ENCODE assay signal across 9 cellular contexts in the genomic region with DNA sequence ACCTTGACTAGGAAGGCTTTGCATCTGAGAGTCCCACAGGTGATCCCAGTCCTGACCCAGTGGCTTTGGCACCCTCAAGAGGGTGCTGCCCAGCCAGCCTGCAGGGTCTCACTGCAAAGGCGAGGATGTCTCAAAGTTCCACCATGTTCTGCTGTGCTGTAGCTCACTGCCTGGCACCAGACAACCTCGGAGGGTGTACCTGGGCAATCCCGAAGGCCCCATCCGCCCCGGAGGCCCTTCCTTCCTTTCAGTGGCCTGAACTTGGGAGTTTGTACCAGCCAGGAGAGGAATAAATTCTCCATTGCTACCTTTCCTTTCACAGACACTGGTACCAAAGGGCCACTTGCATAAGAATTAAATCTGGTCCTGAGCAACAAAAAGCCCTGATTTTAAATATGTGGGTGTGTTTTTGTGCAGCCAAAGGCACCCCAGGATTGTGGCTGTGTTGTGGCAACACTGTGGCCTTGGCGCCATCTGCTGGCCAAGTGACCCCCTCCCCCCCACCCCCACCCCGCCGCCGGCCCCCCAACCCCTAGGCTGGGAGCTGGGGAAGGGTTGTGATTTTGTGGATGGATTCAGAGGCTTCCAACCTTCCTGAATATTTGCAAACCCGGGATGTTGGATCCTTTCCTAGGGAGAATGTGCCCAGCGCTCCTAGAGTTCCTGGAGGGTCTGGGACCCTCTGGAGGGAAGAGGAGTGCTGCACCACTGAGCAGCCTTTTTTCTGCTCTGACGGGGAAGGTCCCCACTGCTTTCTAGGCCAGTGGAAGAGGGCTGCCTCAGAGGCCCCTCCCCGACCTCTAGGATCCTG. TPM values are rescaled to one million over a fixed set of nuclear protein-coding genes. Genes with fewer than 3 reads are reported as not detected.
DNase-seq lines count a peak whose midpoint lies in the region; ATAC-seq and TF ChIP-seq lines count a peak whose summit lies in the region.
"Had no signal": no experiment of that assay in that cellular context is flagged by ENCODE, and none has a peak within 500 bp of the region (broad histone marks: within the 10 kb centered on the region; RNA-seq: fewer than 3 reads in every experiment).

No MANE protein-coding gene starts in this region.

- H3K27me3 ChIP-seq in right atrium auricular region: no peaks in the 10 kb centered on the region
- no peaks in the 10 kb centered on the region for H3K27me3 ChIP-seq in transverse colon
- H3K27me3 ChIP-seq in gastroesophageal sphincter: peaks cover 27% of the 10 kb centered on the region
- H3K27me3 ChIP-seq: upper lobe of left lung had no signal

- H3K4me1 ChIP-seq in right atrium auricular region: peaks cover 0 to under 1% of the 10 kb centered on the region in 2 donors
- H3K4me1 ChIP-seq in transverse colon: peaks cover 0 to under 1% (median under 1%) of the 10 kb centered on the region in 4 donors
- H3K4me1 ChIP-seq in gastroesophageal sphincter: peaks cover 0 to under 1% (median 0%) of the 10 kb centered on the region in 3 donors

- ATAC-seq in HG02970 (IDR thresholded peaks at IDR 0.05; ENCODE audit: low FRiP score, unreplicated experiment) (no peak), gastroesophageal sphincter (no peak)

- in situ Hi-C loops in transverse colon (cut with MboI; ENCODE audit: low pct_ligation_motif_present in 1 of 4, low pct_unique_long_range_greater_than_20kb in 1 of 4, low sequenced_read_pairs in 3 of 4): loop anchor here in 1 of 4 donors (25.0 kb wide), 2 partner anchors 509 to 659 kb away; partner anchors contain the start of genes MYL3, PRSS50 and TMIE

- DNase-seq in GM20000 (ENCODE audit: low spot score) (peak; percentile 77), right atrium auricular region (ENCODE audit: low spot score) (no peak), transverse colon (peak; percentile 23), NCI-H1105 treated with DMSO at 0.1 percent for 48 hours (lab: John Stamatoyannopoulos, UW) (no peak)
- peak; percentile 62 for DNase-seq in activated CD8-positive, alpha-beta memory T cell treated with anti-CD3 and anti-CD28 coated beads for 24 hours

- TF ChIP-seq EP300 in transverse colon (IDR thresholded peaks at IDR 0.05; ENCODE audit: low read depth) (no peak), gastroesophageal sphincter (IDR thresholded peaks at IDR 0.05) (no peak)

- H3K4me3 ChIP-seq in right atrium auricular region (no peak overlapping the region), transverse colon (no peak overlapping the region), gastroesophageal sphincter (no peak overlapping the region)
- H3K4me3 ChIP-seq: upper lobe of left lung had no signal

- 41% methylated on average over 9 of the region's 13 CpGs; no CpG with 5 or more reads in 1 of the 2 donors for WGBS in transverse colon (ENCODE audit: low coverage in 1 of 2), 2 donors
- WGBS in gastroesophageal sphincter (ENCODE audit: low coverage in 1 of 2), 2 donors: 61 to 64% methylated on average over 2 to 5 of the region's 13 CpGs

- H3K9me3 ChIP-seq in right atrium auricular region: no peaks in the 10 kb centered on the region
- H3K9me3 ChIP-seq in transverse colon: no peaks in the 10 kb centered on the region
- no peaks in the 10 kb centered on the region for H3K9me3 ChIP-seq in gastroesophageal sphincter
- H3K9me3 ChIP-seq: upper lobe of left lung had no signal

- H3K36me3 ChIP-seq in right atrium auricular region (no peaks in the 10 kb centered on the region), transverse colon (no peaks in the 10 kb centered on the region), gastroesophageal sphincter (no peaks in the 10 kb centered on the region)
- H3K36me3 ChIP-seq: upper lobe of left lung had no signal

- intact Hi-C loops in transverse colon (cut with DNase I; ENCODE audit: low total_unique reads): no loop called here

- TF ChIP-seq POLR2A in transverse colon (IDR thresholded peaks at IDR 0.05) (no peak), gastroesophageal sphincter (IDR thresholded peaks at IDR 0.05) (no peak)

- H3K27ac ChIP-seq in 22Rv1 (no peak overlapping the region), right atrium auricular region (no peak overlapping the region), transverse colon (no peak overlapping the region), gastroesophageal sphincter (no peak overlapping the region)
- H3K27ac ChIP-seq: upper lobe of left lung had no signal

- TF ChIP-seq CTCF in 22Rv1 (IDR thresholded peaks at IDR 0.05) (peak; percentile 67), GM20000 (IDR thresholded peaks at IDR 0.05; ENCODE audit: extremely low read depth, missing control alignments) (peak; percentile 21), right atrium auricular region (IDR thresholded peaks at IDR 0.05) (peak; percentile 29 to 71), transverse colon (IDR thresholded peaks at IDR 0.05) (peak in 3 of 5 experiments; percentile 36 to 60 (median 49)), gastroesophageal sphincter (IDR thresholded peaks at IDR 0.05) (peak in 1 of 4 experiments; percentile 66)

RNA-seq across cellular contexts. Expression of gene PTPN23, which starts 9.7 kb away (rescaled TPM):
- total RNA-seq in right atrium auricular region (10 to 100 TPM; 13.7 to 18.8 TPM), transverse colon (100 to 1,000 TPM in 1 of 4 donors, 10 to 100 TPM in 3; 26.9 to 199 (median 55.1) TPM), gastroesophageal sphincter (10 to 100 TPM in 3 of 4 donors, 1 to 10 TPM in 1; 9.1 to 34.2 (median 19.5) TPM)

Comparison
In these comparisons a context has a peak if more than half of its experiments do, and no peak if none do; other contexts are left out.
1. DNase-seq: peak in GM20000 (single experiment), activated CD8-positive, alpha-beta memory T cell treated with anti-CD3 and anti-CD28 coated beads for 24 hours (single experiment) and transverse colon (single experiment); none in right atrium auricular region (single experiment) and NCI-H1105 treated with DMSO at 0.1 percent for 48 hours (single experiment).